ENCODE assay signal across 19 cellular contexts in the genomic region with DNA sequence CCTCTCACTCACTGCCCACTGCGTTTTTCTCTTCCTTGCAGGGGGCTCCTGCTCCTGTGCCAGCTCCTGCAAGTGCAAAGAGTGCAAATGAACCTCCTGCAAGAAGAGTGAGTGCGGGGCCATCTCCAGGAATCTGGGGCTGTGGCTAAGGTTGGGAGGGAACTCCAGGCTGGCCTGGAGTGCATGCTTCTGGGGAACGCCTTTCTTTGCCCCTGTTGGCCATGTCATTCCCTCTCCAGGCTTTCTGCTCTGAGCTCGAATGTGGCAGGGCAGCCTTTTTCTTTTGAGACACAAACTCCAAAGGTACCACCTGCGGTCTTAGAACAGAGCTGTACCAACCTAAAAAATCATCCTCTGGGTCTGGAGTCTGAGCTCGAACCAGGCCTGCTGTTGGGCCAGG. TPM values are rescaled to one million over a fixed set of nuclear protein-coding genes. Genes with fewer than 3 reads are reported as not detected.
DNase-seq lines count a peak whose midpoint lies in the region; ATAC-seq and TF ChIP-seq lines count a peak whose summit lies in the region.
"Had no signal": no experiment of that assay in that cellular context is flagged by ENCODE, and none has a peak within 500 bp of the region (broad histone marks: within the 10 kb centered on the region; RNA-seq: fewer than 3 reads in every experiment).

No MANE protein-coding gene starts in this region.

- peaks cover 32% of the 10 kb centered on the region for H3K4me1 Mint-ChIP-seq in T-helper 1 cell treated with Interleukin-12 subunit alpha and Interleukin-12 subunit beta and Interleukin-4 antibody, amounts not matched to agents 30 μg/mL and 1 μg/mL, for 36 hours (ENCODE audit: low read depth)
- H3K4me1 Mint-ChIP-seq in naive thymus-derived CD8-positive, alpha-beta T cell = peaks cover 5 to 17% (median 13%) of the 10 kb centered on the region in 4 donors

- H3K4me3 ChIP-seq in MG63 = peak overlapping the region; percentile 44; the same call in 1 of the 2 replicates
- peak overlapping the region; percentile 70 for H3K4me3 ChIP-seq in coronary artery
- no peak overlapping the region for H3K4me3 ChIP-seq in SJCRH30
- H3K4me3 ChIP-seq: BLaER1 had no signal

- no peak for TF ChIP-seq CTCF in coronary artery (IDR thresholded peaks at IDR 0.05)

- H3K27ac ChIP-seq in coronary artery = peak overlapping the region in 1 of 2 donors; percentile 70
- no peak overlapping the region for H3K27ac ChIP-seq in SJCRH30
- H3K27ac ChIP-seq: 22Rv1, BLaER1 had no signal

- H3K27me3 ChIP-seq in MG63 (no peaks in the 10 kb centered on the region), SJCRH30 (peaks cover 15% of the 10 kb centered on the region)
- H3K27me3 ChIP-seq: ascending aorta, thyroid gland had no signal

- no peak for ATAC-seq in naive thymus-derived CD8-positive, alpha-beta T cell
- ATAC-seq: HCT116 had no signal

- H3K36me3 ChIP-seq in MG63 = no peaks in the 10 kb centered on the region
- H3K36me3 ChIP-seq in SJCRH30 = no peaks in the 10 kb centered on the region
- H3K36me3 ChIP-seq: ascending aorta, BLaER1, thyroid gland had no signal

- POLR2A ChIA-PET in naive thymus-derived CD8-positive, alpha-beta T cell (lab: Charles Lee) = interaction anchor here (0.6 to 1.7 kb wide), 4 partner anchors 11 to 69 kb away, joined by 3 to 7 read pairs (median 4); no protein-coding TSS in a partner anchor

- H3K9me3 Mint-ChIP-seq in T-helper 1 cell treated with Interleukin-12 subunit alpha and Interleukin-12 subunit beta and Interleukin-4 antibody, amounts not matched to agents 30 μg/mL and 1 μg/mL, for 36 hours = no peaks in the 10 kb centered on the region
- H3K9me3 Mint-ChIP-seq in naive thymus-derived CD8-positive, alpha-beta T cell = no peaks in the 10 kb centered on the region

- no peak for DNase-seq in T-helper 1 cell
- no peak for DNase-seq in MG63
- DNase-seq in coronary artery (ENCODE audit: low spot score) = no peak
- DNase-seq in naive thymus-derived CD8-positive, alpha-beta T cell = no peak
- no peak for DNase-seq in SJCRH30
- DNase-seq in DMS53 (lab: John Stamatoyannopoulos, UW) = no peak
- no peak for DNase-seq in OCI-M2 (lab: John Stamatoyannopoulos, UW; ENCODE audit: unreplicated experiment)
- DNase-seq: NCI-H187 treated with DMSO at 0.1 percent for 48 hours, NCI-H510A, small intestine, thyroid gland had no signal

- no peaks in the 10 kb centered on the region for H3K36me3 Mint-ChIP-seq in T-helper 1 cell treated with Interleukin-12 subunit alpha and Interleukin-12 subunit beta and Interleukin-4 antibody, amounts not matched to agents 30 μg/mL and 1 μg/mL, for 36 hours (ENCODE audit: low read depth)
- H3K36me3 Mint-ChIP-seq in naive thymus-derived CD8-positive, alpha-beta T cell = no peaks in the 10 kb centered on the region

- no peaks in the 10 kb centered on the region for H3K4me1 ChIP-seq in SJCRH30
- H3K4me1 ChIP-seq: BLaER1 had no signal

- H3K4me3 Mint-ChIP-seq in T-helper 1 cell treated with Interleukin-12 subunit alpha and Interleukin-12 subunit beta and Interleukin-4 antibody, amounts not matched to agents 30 μg/mL and 1 μg/mL, for 36 hours = peak overlapping the region; percentile 75
- H3K4me3 Mint-ChIP-seq in naive thymus-derived CD8-positive, alpha-beta T cell = peak overlapping the region in 6 of 10 donors; percentile 11 to 77 (median 70)

- peaks cover 8% of the 10 kb centered on the region for H3K27me3 Mint-ChIP-seq in T-helper 1 cell treated with Interleukin-12 subunit alpha and Interleukin-12 subunit beta and Interleukin-4 antibody, amounts not matched to agents 30 μg/mL and 1 μg/mL, for 36 hours (ENCODE audit: low read depth)
- H3K27me3 Mint-ChIP-seq in naive thymus-derived CD8-positive, alpha-beta T cell = peaks cover 0 to 12% (median 0%) of the 10 kb centered on the region in 5 donors

- H3K27ac Mint-ChIP-seq in T-helper 1 cell treated with Interleukin-12 subunit alpha and Interleukin-12 subunit beta and Interleukin-4 antibody, amounts not matched to agents 30 μg/mL and 1 μg/mL, for 36 hours = no peak overlapping the region
- no peak overlapping the region for H3K27ac Mint-ChIP-seq in naive thymus-derived CD8-positive, alpha-beta T cell

- H3K9me3 ChIP-seq in MG63 = no peaks in the 10 kb centered on the region; the same call in 1 of the 2 replicates
- no peaks in the 10 kb centered on the region for H3K9me3 ChIP-seq in SJCRH30 (replicated peaks)
- H3K9me3 ChIP-seq: ascending aorta, BLaER1, thyroid gland had no signal

RNA-seq across cellular contexts. Expression of a gene that starts 7.4 kb away (rescaled TPM):
- 49.5 and 203 TPM in 2 replicates for total RNA-seq in MG63 (2014; rRNA removed; shearing (Covaris generic); ENCODE audit: low replicate concordance)
- 1 to 10 TPM; 1.3 to 1.6 TPM for total RNA-seq in naive thymus-derived CD8-positive, alpha-beta T cell
- polyA plus RNA-seq in naive thymus-derived CD8-positive, alpha-beta T cell = 10 to 100 TPM in 2 of 3 donors, 1 to 10 TPM in 1; 7.1 to 21.9 (median 10.5) TPM
- total RNA-seq in SJCRH30 (2014; rRNA removed; shearing (Covaris generic)) = not detected in 2 replicates
- total RNA-seq: SK-MEL-5 had no signal

RNA-seq across cellular contexts. Expression of a gene that starts 9.8 kb away (rescaled TPM):
- total RNA-seq in MG63 (2014; rRNA removed; shearing (Covaris generic); ENCODE audit: low replicate concordance) = 115 and 538 TPM in 2 replicates
- 10 to 100 TPM; 32.3 to 39.0 TPM for total RNA-seq in naive thymus-derived CD8-positive, alpha-beta T cell
- 100 to 1,000 TPM; 248 to 303 (median 294) TPM for polyA plus RNA-seq in naive thymus-derived CD8-positive, alpha-beta T cell
- 144 and 163 TPM in 2 replicates for total RNA-seq in SJCRH30 (2014; rRNA removed; shearing (Covaris generic))

RNA-seq across cellular contexts. Expression of a gene that starts 14.3 kb away (rescaled TPM):
- 5.2 and 26.7 TPM in 2 replicates for total RNA-seq in MG63 (2014; rRNA removed; shearing (Covaris generic); ENCODE audit: low replicate concordance)
- total RNA-seq in naive thymus-derived CD8-positive, alpha-beta T cell = not detected
- not detected for polyA plus RNA-seq in naive thymus-derived CD8-positive, alpha-beta T cell
- not detected in 2 replicates for total RNA-seq in SJCRH30 (2014; rRNA removed; shearing (Covaris generic))
- total RNA-seq: HT1080, SK-MEL-5 had no signal

RNA-seq across cellular contexts. Expression of a gene that starts 20.3 kb away (rescaled TPM):
- total RNA-seq in MG63 (2014; rRNA removed; shearing (Covaris generic); ENCODE audit: low replicate concordance) = not detected in 2 replicates
- not detected for total RNA-seq in naive thymus-derived CD8-positive, alpha-beta T cell
- not detected for polyA plus RNA-seq in naive thymus-derived CD8-positive, alpha-beta T cell
- total RNA-seq in SJCRH30 (2014; rRNA removed; shearing (Covaris generic)) = not detected in 2 replicates
- total RNA-seq: HT1080, osteocyte, SK-MEL-5 had no signal

RNA-seq across cellular contexts. Expression of a gene that starts 28.8 kb away (rescaled TPM):
- total RNA-seq in MG63 (2014; rRNA removed; shearing (Covaris generic); ENCODE audit: low replicate concordance) = not detected in 2 replicates
- 1 to 10 TPM; 1.8 to 3.1 TPM for total RNA-seq in naive thymus-derived CD8-positive, alpha-beta T cell
- polyA plus RNA-seq in naive thymus-derived CD8-positive, alpha-beta T cell = 10 to 100 TPM in 2 of 3 donors, 1 to 10 TPM in 1; 8.6 to 19.9 (median 19.2) TPM
- total RNA-seq in SJCRH30 (2014; rRNA removed; shearing (Covaris generic)) = not detected in 2 replicates
- total RNA-seq: ascending aorta, HT1080, osteocyte, SK-MEL-5, thyroid gland had no signal

Comparison
In these comparisons a context has a peak if more than half of its experiments do, and no peak if none do; other contexts are left out.
1. RNA of a gene that starts 7.4 kb away (total RNA-seq): 49.5 to 203 TPM in MG63; 1.3 to 1.6 TPM in naive thymus-derived CD8-positive, alpha-beta T cell and not detected in SJCRH30; every median in the first group is over 10 times any median in the second.